In the genomic region with DNA sequence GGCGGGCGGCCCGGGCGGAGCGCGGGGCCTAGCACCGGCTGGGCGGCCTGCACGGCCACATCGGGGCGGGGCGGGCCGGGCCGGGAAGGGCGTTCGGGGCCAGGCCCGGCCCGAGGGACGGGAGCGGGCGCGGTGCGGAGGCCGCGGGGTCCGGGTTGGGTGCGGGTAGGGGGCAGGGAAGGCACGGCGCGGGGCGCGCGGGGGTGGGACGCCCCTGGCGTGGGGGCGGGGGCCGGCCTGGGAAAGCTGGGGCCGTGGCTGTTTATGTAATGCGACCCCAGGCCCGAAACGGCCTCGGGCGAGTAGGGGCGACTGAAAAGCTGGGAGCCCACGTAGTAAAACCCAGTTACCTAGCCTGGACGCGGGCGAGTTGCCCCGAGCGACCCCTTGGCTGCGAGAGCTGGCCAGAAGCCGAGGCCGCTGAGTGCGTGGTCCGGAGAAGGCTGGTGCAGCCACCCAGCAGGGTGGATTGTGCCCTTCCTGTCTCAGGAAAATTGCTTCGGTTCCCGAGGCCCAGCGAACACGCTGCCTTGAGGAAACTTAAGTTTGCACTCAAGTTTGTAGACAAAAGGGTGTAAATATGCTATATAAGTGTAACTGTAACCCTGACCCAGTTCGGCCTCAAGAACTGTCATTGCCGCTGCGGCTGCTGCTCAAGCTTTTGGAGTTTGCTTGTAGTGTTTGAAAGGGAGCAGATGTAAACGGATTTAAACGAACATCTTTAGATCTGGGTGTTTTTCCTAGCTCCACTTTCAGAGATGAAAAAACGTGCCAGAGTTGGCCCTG, we compare ENCODE assay signal across 7 cellular contexts. TPM values are rescaled to one million over a fixed set of nuclear protein-coding genes. Genes with fewer than 3 reads are reported as not detected.
DNase-seq lines count a peak whose midpoint lies in the region; ATAC-seq and TF ChIP-seq lines count a peak whose summit lies in the region.

No MANE protein-coding gene starts in this region.

- peak overlapping the region; percentile 89 for H3K27ac ChIP-seq in HEK293 (ENCODE audit: extremely low read depth, low read depth, low read length)
- no peak overlapping the region for H3K27ac ChIP-seq in neural progenitor cell

- peak overlapping the region; percentile 69 for H3K9ac ChIP-seq in neural progenitor cell

- POLR2A ChIA-PET in HEK293 (lab: Yijun Ruan, JAX) = interaction anchor here (1.2 kb wide), 1 partner anchor 126 kb away, joined by 8 read pairs; the partner anchor contains the start of gene MCUB

- H3K27me3 ChIP-seq in neural progenitor cell = no peaks in the 10 kb centered on the region

- H3K36me3 ChIP-seq in HEK293 (ENCODE audit: control insufficient read depth in 2 of 2, insufficient read depth in 1 of 2, low read length in 2 of 2) (no peaks in the 10 kb centered on the region), neural progenitor cell (no peaks in the 10 kb centered on the region)

- H3F3A ChIP-seq in neural progenitor cell (ENCODE audit: low read depth) = peaks cover 4% of the 10 kb centered on the region

- no peaks in the 10 kb centered on the region for H3K9me3 Mint-ChIP-seq in neural progenitor cell

- peak overlapping the region; percentile 85 for H2AFZ ChIP-seq in neural progenitor cell (replicated peaks)

- H3K9me3 ChIP-seq in HEK293 (ENCODE audit: control insufficient read depth, insufficient read depth, low read depth, low read length) (no peaks in the 10 kb centered on the region), neural progenitor cell (ENCODE audit: low read depth) (no peaks in the 10 kb centered on the region)

- peak; percentile 44 for DNase-seq in NB4 (ENCODE audit: low read depth)
- peak; percentile 8 for DNase-seq in activated effector memory CD4-positive, alpha-beta T cell treated with Interleukin-2 at 50 U/mL for 16 hours
- DNase-seq in germinal center (ENCODE audit: low spot score) = peak; percentile 15
- DNase-seq in neural progenitor cell (ENCODE audit: low spot score) = peak; percentile 59
- no peak for DNase-seq in NK-92 treated with Interleukin-12 subunit alpha and Interleukin-12 subunit beta, amount 100 ng/mL, for 24 hours (lab: John Stamatoyannopoulos, UW)

- H3K36me3 Mint-ChIP-seq in neural progenitor cell = peaks cover 12% of the 10 kb centered on the region

- TF ChIP-seq CTCF in HEK293 (tag by site-specific recombination; IDR thresholded peaks at IDR 0.05) = no peak
- no peak for TF ChIP-seq CTCF in NB4 (IDR thresholded peaks at IDR 0.05; ENCODE audit: low read depth, low read length)
- TF ChIP-seq CTCF in neural progenitor cell (IDR thresholded peaks at IDR 0.05) = no peak

- H3K4me3 ChIP-seq in HEK293 (ENCODE audit: low read depth, low read length) = peak overlapping the region; percentile 78
- peak overlapping the region; percentile 88 for H3K4me3 ChIP-seq in NB4 (ENCODE audit: low read depth, low read length)
- H3K4me3 ChIP-seq in neural progenitor cell = peak overlapping the region; percentile 94

- peaks cover 62% of the 10 kb centered on the region for H3K79me2 ChIP-seq in neural progenitor cell (ENCODE audit: low read depth)

- H3K27me3 Mint-ChIP-seq in neural progenitor cell (ENCODE audit: insufficient read depth, low read depth) = peaks cover 4% of the 10 kb centered on the region

- peak overlapping the region; percentile 92 for H3K27ac Mint-ChIP-seq in neural progenitor cell

- H3K4me1 ChIP-seq in HEK293 (ENCODE audit: control insufficient read depth, insufficient read depth, low read length) = peaks cover 8% of the 10 kb centered on the region; the same call in 1 of the 2 replicates
- H3K4me1 ChIP-seq in neural progenitor cell = peaks cover 30% of the 10 kb centered on the region

- TF ChIP-seq POLR2A in NB4 (IDR thresholded peaks at IDR 0.05; ENCODE audit: extremely low read depth, insufficient read length) = no peak

- CTCF ChIA-PET in HEK293 (lab: Yijun Ruan, JAX) = interaction anchor here (0.6 to 2.3 kb wide), 6 partner anchors 8 to 135 kb away, joined by 3 to 8 read pairs (median 3); no protein-coding TSS in a partner anchor

- ATAC-seq in GM18502 (IDR thresholded peaks at IDR 0.05; ENCODE audit: poor library complexity, unreplicated experiment) = peak; percentile 49

- H3K4me2 ChIP-seq in neural progenitor cell = peak overlapping the region; percentile 85

- peaks cover 31% of the 10 kb centered on the region for H3K4me1 Mint-ChIP-seq in neural progenitor cell

- peak overlapping the region; percentile 93 for H3K4me3 Mint-ChIP-seq in neural progenitor cell

- peaks cover 50% of the 10 kb centered on the region for H4K20me1 ChIP-seq in neural progenitor cell (ENCODE audit: low read depth)

TF ChIP-seq in HEK293, 187 proteins besides CTCF, POLR2A, EP300 and RAD21 (continues in another document):
- no peak for TF ChIP-seq ZNF354C (tag by site-specific recombination; IDR thresholded peaks at IDR 0.05; ENCODE audit: borderline replicate concordance, low read depth)
- peak; percentile 47 for TF ChIP-seq ZNF335 (tag by site-specific recombination; conservative IDR thresholded peaks at IDR 0.05)
- no peak for TF ChIP-seq ZNF140 (tag by site-specific recombination; IDR thresholded peaks at IDR 0.05)
- no peak for TF ChIP-seq ZNF514 (tag by site-specific recombination; IDR thresholded peaks at IDR 0.05)
- no peak for TF ChIP-seq ZNF37A (tag by site-specific recombination; IDR thresholded peaks at IDR 0.05)
- no peak for TF ChIP-seq ZNF600 (tag by site-specific recombination; IDR thresholded peaks at IDR 0.05)
- TF ChIP-seq ZBTB17 (tag by site-specific recombination; IDR thresholded peaks at IDR 0.05) = 0 out of 2 replicates have a peak, but pooled peaks have one; percentile 28
- no peak for TF ChIP-seq ZNF449 (tag by site-specific recombination; IDR thresholded peaks at IDR 0.05)
- TF ChIP-seq ZNF202 (tag by site-specific recombination; IDR thresholded peaks at IDR 0.05; ENCODE audit: borderline replicate concordance) = no peak
- peak; percentile 20; the same call in 1 of the 2 replicates for TF ChIP-seq ZBTB20 (tag by site-specific recombination; IDR thresholded peaks at IDR 0.05)
- TF ChIP-seq ZXDB (tag by site-specific recombination; IDR thresholded peaks at IDR 0.05) = no peak
- TF ChIP-seq SETDB1 (IDR thresholded peaks at IDR 0.05; ENCODE audit: insufficient read length, low read length) = no peak
- no peak for TF ChIP-seq ZBTB48 (tag by site-specific recombination; IDR thresholded peaks at IDR 0.05)
- no peak for TF ChIP-seq PRDM1 (tag by site-specific recombination; IDR thresholded peaks at IDR 0.05)
- TF ChIP-seq GLI2 (tag by site-specific recombination; IDR thresholded peaks at IDR 0.05; ENCODE audit: borderline replicate concordance, low read depth) = no peak
- TF ChIP-seq ZSCAN18 (tag by site-specific recombination; IDR thresholded peaks at IDR 0.05) = no peak
- TF ChIP-seq ZNF133 (tag by site-specific recombination; IDR thresholded peaks at IDR 0.05) = no peak
- 0 out of 2 replicates have a peak, but pooled peaks have one; percentile 9 for TF ChIP-seq EGR2 (tag by site-specific recombination; IDR thresholded peaks at IDR 0.05; ENCODE audit: low read depth)
- TF ChIP-seq ZNF48 (tag by site-specific recombination; IDR thresholded peaks at IDR 0.05) = no peak
- no peak for TF ChIP-seq ZNF239 (tag by site-specific recombination; IDR thresholded peaks at IDR 0.05)
- TF ChIP-seq SCRT1 (tag by site-specific recombination; IDR thresholded peaks at IDR 0.05; ENCODE audit: borderline replicate concordance) = no peak
- no peak for TF ChIP-seq ZNF132 (tag by site-specific recombination; IDR thresholded peaks at IDR 0.05; ENCODE audit: borderline replicate concordance)
- TF ChIP-seq ZNF639 (tag by site-specific recombination; IDR thresholded peaks at IDR 0.05) = no peak
- TF ChIP-seq KLF8 (tag by site-specific recombination; IDR thresholded peaks at IDR 0.05) = 0 out of 2 replicates have a peak, but pooled peaks have one; percentile 14
- peak; percentile 13; the same call in 1 of the 2 replicates for TF ChIP-seq ZBTB8A (tag by site-specific recombination; IDR thresholded peaks at IDR 0.05)
- no peak for TF ChIP-seq ZNF274 (IDR thresholded peaks at IDR 0.05; ENCODE audit: low read length)
- no peak for TF ChIP-seq ZNF274 (tag by site-specific recombination; IDR thresholded peaks at IDR 0.05; ENCODE audit: borderline replicate concordance)

RNA-seq across cellular contexts. Expression of gene SEC24B, which starts 0.6 kb away (rescaled TPM):
- total RNA-seq in neural progenitor cell (ENCODE audit: low replicate concordance) = 32.1 and 32.8 TPM in 2 replicates
